In the genomic region with DNA sequence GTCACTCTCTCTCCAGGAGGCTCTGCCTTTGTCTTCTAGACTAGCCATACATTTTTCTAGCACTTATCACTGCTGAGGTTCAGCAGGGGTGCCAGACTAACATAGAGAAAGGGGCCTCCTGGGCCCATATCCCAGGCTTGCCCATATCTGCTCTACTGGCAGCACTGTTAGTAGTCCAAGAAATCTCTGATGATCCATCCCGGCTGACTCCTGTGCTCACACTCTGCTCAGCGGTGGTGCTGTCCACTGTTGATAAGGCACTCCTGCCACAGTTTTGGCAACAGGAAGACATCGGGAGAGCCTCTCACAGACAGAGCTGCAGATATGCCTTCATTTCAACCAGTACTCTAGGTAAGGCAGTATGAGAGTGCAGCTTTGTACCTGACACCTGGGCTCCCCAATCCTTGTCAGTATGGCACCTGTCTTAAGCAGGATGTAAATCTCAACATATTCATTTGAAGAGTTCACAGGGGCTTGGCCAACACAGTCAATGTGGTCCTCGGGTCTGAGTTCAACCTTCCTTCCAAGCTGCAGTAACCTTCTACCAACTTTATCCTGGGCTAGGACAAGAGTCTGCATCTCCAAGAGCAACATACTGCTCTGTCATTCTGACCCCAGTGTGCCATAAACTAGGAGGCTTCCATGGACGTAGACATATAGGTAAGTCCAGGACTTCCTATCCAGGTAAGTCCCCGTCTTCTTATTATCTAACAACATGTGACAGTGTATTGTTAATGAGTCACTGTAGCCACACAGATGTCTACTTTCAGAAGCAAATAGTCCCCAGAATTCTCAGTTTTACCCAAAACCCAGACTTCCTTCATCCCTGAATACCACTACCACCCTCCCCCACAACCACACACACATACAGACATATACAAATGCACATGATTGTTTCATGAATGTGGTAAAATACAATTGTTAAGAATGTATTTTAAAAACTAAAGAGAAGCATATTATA, we compare ENCODE assay signal across 8 cellular contexts. TPM values are rescaled to one million over a fixed set of nuclear protein-coding genes. Genes with fewer than 3 reads are reported as not detected.
DNase-seq lines count a peak whose midpoint lies in the region; ATAC-seq and TF ChIP-seq lines count a peak whose summit lies in the region.

No MANE protein-coding gene starts in this region.

- no peak overlapping the region for H3K27ac ChIP-seq in CD8-positive, alpha-beta T cell (ENCODE audit: low read depth, low read length)
- H3K27ac ChIP-seq in HL-60 (replicated peaks), result peak overlapping the region; percentile 61

- no peak overlapping the region for H3K4me3 ChIP-seq in CD8-positive, alpha-beta T cell (ENCODE audit: low read depth, low read length)
- no peak overlapping the region for H3K4me3 ChIP-seq in HL-60 (replicated peaks; ENCODE audit: insufficient read depth, low read length)

- no peaks in the 10 kb centered on the region for H3K36me3 ChIP-seq in CD8-positive, alpha-beta T cell (ENCODE audit: insufficient read depth, low read length)

- POLR2A ChIA-PET in CD8-positive, alpha-beta T cell (lab: Charles Lee), result interaction anchor here (0.8 kb wide), 1 partner anchor 16 kb away, joined by 8 read pairs; the partner anchor contains the start of gene KLF7

- H3K27ac Mint-ChIP-seq in CD8-positive, alpha-beta T cell, result no peak overlapping the region

- peaks cover 74% of the 10 kb centered on the region for H3K4me1 Mint-ChIP-seq in CD8-positive, alpha-beta T cell (ENCODE audit: low read depth)

- H3K36me3 Mint-ChIP-seq in CD8-positive, alpha-beta T cell, result peaks cover 28% of the 10 kb centered on the region

- H3K4me3 Mint-ChIP-seq in CD8-positive, alpha-beta T cell, result peak overlapping the region; percentile 9

- CTCF ChIA-PET in CD8-positive, alpha-beta T cell (lab: Charles Lee), result no interaction called here

- ATAC-seq in CD8-positive, alpha-beta T cell, result no peak
- ATAC-seq in GM21390 (IDR thresholded peaks at IDR 0.05; ENCODE audit: unreplicated experiment), result peak; percentile 89
- ATAC-seq in esophagus mucosa, result peak; percentile 15

- no peaks in the 10 kb centered on the region for H3K27me3 Mint-ChIP-seq in CD8-positive, alpha-beta T cell (ENCODE audit: low read depth)

- H3K27me3 ChIP-seq in CD8-positive, alpha-beta T cell (ENCODE audit: insufficient read depth, low read length), result no peaks in the 10 kb centered on the region
- no peaks in the 10 kb centered on the region for H3K27me3 ChIP-seq in HL-60 (ENCODE audit: insufficient read depth, poor library complexity, severe bottlenecking)

- H3K4me1 ChIP-seq in CD8-positive, alpha-beta T cell (ENCODE audit: insufficient read depth, low read length), result peaks cover 42% of the 10 kb centered on the region

- intact Hi-C loops in CD8-positive, alpha-beta T cell (cut with DNase I, micrococcal nuclease), result no loop called here

- no peak for DNase-seq in CD8-positive, alpha-beta T cell
- no peak for DNase-seq in HL-60 (ENCODE audit: low read depth in 1 of 2, low spot score in 1 of 2)
- no peak for DNase-seq in NCI-H1930 (lab: John Stamatoyannopoulos, UW)
- DNase-seq in iPS-NIHi11 (ENCODE audit: low spot score), result no peak
- DNase-seq in stimulated activated CD8-positive, alpha-beta memory T cell treated with anti-CD3 and anti-CD28 coated beads, Interleukin-4, amount 100 ng/mL, for 48 hours, result no peak
- no peak for DNase-seq in NCI-H748 (lab: John Stamatoyannopoulos, UW; ENCODE audit: unreplicated experiment)

- TF ChIP-seq CTCF in CD8-positive, alpha-beta T cell (IDR thresholded peaks at IDR 0.05), result no peak
- no peak for TF ChIP-seq CTCF in HL-60 (IDR thresholded peaks at IDR 0.05; ENCODE audit: insufficient read depth, low read length)

- no peaks in the 10 kb centered on the region for H3K9me3 ChIP-seq in CD8-positive, alpha-beta T cell (ENCODE audit: low read length)

- H3K9me3 Mint-ChIP-seq in CD8-positive, alpha-beta T cell, result no peaks in the 10 kb centered on the region

RNA-seq across cellular contexts. Expression of gene KLF7, which starts 16.2 kb away (rescaled TPM):
- 10 to 100 TPM; 62.1 to 66.6 TPM for total RNA-seq in CD8-positive, alpha-beta T cell
- 20.1 TPM for total RNA-seq in esophagus mucosa
